In genomic region chr15:29825205-29825604, GRCh38 we compare ENCODE assay signal across 12 cellular contexts. TPM values are rescaled to one million over a fixed set of nuclear protein-coding genes. Genes with fewer than 3 reads are reported as not detected.
DNase-seq lines count a peak whose midpoint lies in the region; ATAC-seq and TF ChIP-seq lines count a peak whose summit lies in the region.
"Had no signal": no experiment of that assay in that cellular context is flagged by ENCODE, and none has a peak within 500 bp of the region (broad histone marks: within the 10 kb centered on the region; RNA-seq: fewer than 3 reads in every experiment).

No MANE protein-coding gene starts in this region.

- peaks cover 8% of the 10 kb centered on the region for H3K9me3 Mint-ChIP-seq in activated naive CD4-positive, alpha-beta T cell treated with anti-CD3 and anti-CD28 coated beads, Interleukin-2, amount 50 U/mL, for 24 hours
- H3K9me3 Mint-ChIP-seq in T-helper 1 cell treated with Interleukin-12 subunit alpha and Interleukin-12 subunit beta and Interleukin-4 antibody, amounts not matched to agents 30 μg/mL and 1 μg/mL, for 36 hours, result peaks cover 16% of the 10 kb centered on the region
- no peaks in the 10 kb centered on the region for H3K9me3 Mint-ChIP-seq in neural crest cell

- no peak for DNase-seq in activated naive CD4-positive, alpha-beta T cell (lab: John Stamatoyannopoulos, UW)
- DNase-seq in neural crest cell (ENCODE audit: low read depth, low spot score) (no peak), foreskin fibroblast (no peak), brain microvascular endothelial cell (no peak)
- DNase-seq: NCI-H345, psoas muscle had no signal

- H3K27me3 ChIP-seq in brain microvascular endothelial cell (replicated peaks), result no peaks in the 10 kb centered on the region

- no peak overlapping the region for H3K27ac ChIP-seq in brain microvascular endothelial cell
- H3K27ac ChIP-seq: psoas muscle had no signal

- peak overlapping the region; percentile 75 for H3K27ac Mint-ChIP-seq in activated naive CD4-positive, alpha-beta T cell treated with anti-CD3 and anti-CD28 coated beads, Interleukin-2, amount 50 U/mL, for 24 hours
- H3K27ac Mint-ChIP-seq in T-helper 1 cell treated with Interleukin-12 subunit alpha and Interleukin-12 subunit beta and Interleukin-4 antibody, amounts not matched to agents 30 μg/mL and 1 μg/mL, for 36 hours, result peak overlapping the region; percentile 27
- H3K27ac Mint-ChIP-seq in neural crest cell (ENCODE audit: unreplicated experiment), result no peak overlapping the region
- H3K27ac Mint-ChIP-seq: B cell had no signal

- TF ChIP-seq CTCF in neural crest cell (conservative IDR thresholded peaks at IDR 0.05) (no peak), foreskin fibroblast (IDR thresholded peaks at IDR 0.05; ENCODE audit: low read depth, low read length) (no peak), brain microvascular endothelial cell (IDR thresholded peaks at IDR 0.05; ENCODE audit: low read depth, low read length, missing control alignments) (no peak)

- H3K4me1 Mint-ChIP-seq in activated naive CD4-positive, alpha-beta T cell treated with anti-CD3 and anti-CD28 coated beads, Interleukin-2, amount 50 U/mL, for 24 hours, result peaks cover 28% of the 10 kb centered on the region
- H3K4me1 Mint-ChIP-seq in T-helper 1 cell treated with Interleukin-12 subunit alpha and Interleukin-12 subunit beta and Interleukin-4 antibody, amounts not matched to agents 30 μg/mL and 1 μg/mL, for 36 hours (ENCODE audit: low read depth), result peaks cover 9% of the 10 kb centered on the region
- H3K4me1 Mint-ChIP-seq in neural crest cell, result peaks cover 26% of the 10 kb centered on the region

- H3K4me3 ChIP-seq in foreskin fibroblast (ENCODE audit: low read depth in 1 of 2, low read length in 2 of 2) (no peak overlapping the region), brain microvascular endothelial cell (ENCODE audit: low read depth, low read length) (no peak overlapping the region)
- H3K4me3 ChIP-seq: psoas muscle had no signal

- ATAC-seq in HG03342 (IDR thresholded peaks at IDR 0.05; ENCODE audit: unreplicated experiment), result peak; percentile 39
- ATAC-seq in HG03095 (IDR thresholded peaks at IDR 0.05; ENCODE audit: unreplicated experiment), result no peak
- ATAC-seq: psoas muscle had no signal

- H3K27me3 Mint-ChIP-seq in activated naive CD4-positive, alpha-beta T cell treated with anti-CD3 and anti-CD28 coated beads, Interleukin-2, amount 50 U/mL, for 24 hours, result peaks cover 37% of the 10 kb centered on the region
- H3K27me3 Mint-ChIP-seq in T-helper 1 cell treated with Interleukin-12 subunit alpha and Interleukin-12 subunit beta and Interleukin-4 antibody, amounts not matched to agents 30 μg/mL and 1 μg/mL, for 36 hours (ENCODE audit: low read depth), result peaks cover 65% of the 10 kb centered on the region
- no peaks in the 10 kb centered on the region for H3K27me3 Mint-ChIP-seq in neural crest cell (ENCODE audit: low read depth)

- no peaks in the 10 kb centered on the region for H3K36me3 ChIP-seq in brain microvascular endothelial cell (replicated peaks)

- H3K4me3 Mint-ChIP-seq in activated naive CD4-positive, alpha-beta T cell treated with anti-CD3 and anti-CD28 coated beads, Interleukin-2, amount 50 U/mL, for 24 hours, result peak overlapping the region; percentile 15
- H3K4me3 Mint-ChIP-seq in T-helper 1 cell treated with Interleukin-12 subunit alpha and Interleukin-12 subunit beta and Interleukin-4 antibody, amounts not matched to agents 30 μg/mL and 1 μg/mL, for 36 hours, result no peak overlapping the region
- H3K4me3 Mint-ChIP-seq in neural crest cell, result peak overlapping the region; percentile 18
- H3K4me3 Mint-ChIP-seq: B cell had no signal

- in situ Hi-C loops in brain microvascular endothelial cell (cut with HindIII; ENCODE audit: low pct_ligation_motif_present, low sequenced_read_pairs), result no loop called here

- H3K36me3 Mint-ChIP-seq in activated naive CD4-positive, alpha-beta T cell treated with anti-CD3 and anti-CD28 coated beads, Interleukin-2, amount 50 U/mL, for 24 hours, result peaks cover 4% of the 10 kb centered on the region
- peaks cover 4% of the 10 kb centered on the region for H3K36me3 Mint-ChIP-seq in T-helper 1 cell treated with Interleukin-12 subunit alpha and Interleukin-12 subunit beta and Interleukin-4 antibody, amounts not matched to agents 30 μg/mL and 1 μg/mL, for 36 hours (ENCODE audit: low read depth)
- H3K36me3 Mint-ChIP-seq in neural crest cell (ENCODE audit: low read depth), result no peaks in the 10 kb centered on the region

RNA-seq across cellular contexts. Expression of gene TJP1, which starts 2.9 kb away (rescaled TPM):
- total RNA-seq in neural crest cell, result 90.6 and 97.8 TPM in 2 replicates
- total RNA-seq: T-helper 1 cell treated with Interleukin-12 subunit alpha and Interleukin-12 subunit beta and Interleukin-4 antibody, amounts not matched to agents 30 ng/mL and 1 ng/mL, for 36 hours had no signal
